Comparison of ENCODE assay signal across 21 cellular contexts in the genomic region with DNA sequence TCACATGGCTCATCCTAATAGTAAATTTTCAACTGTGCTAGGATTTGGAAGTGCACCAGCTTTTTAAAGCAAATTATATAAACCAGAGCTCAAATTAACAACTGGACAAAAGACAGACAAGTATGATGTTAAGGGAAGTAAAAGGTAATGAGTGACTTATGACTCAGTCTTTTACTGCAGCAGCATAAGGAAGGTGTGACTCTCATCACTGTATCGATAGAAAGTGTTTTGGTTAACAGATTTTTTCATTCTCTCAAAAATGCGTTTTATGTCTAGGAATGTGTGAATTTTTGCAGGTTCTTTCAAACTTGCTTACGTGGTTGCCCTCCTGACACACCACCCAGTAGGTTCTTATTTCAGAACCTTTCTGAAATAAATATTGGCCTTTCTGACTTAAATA.
A peak's percentile ranks its signal among the peaks of the same experiment; 100 is the strongest.
DNase-seq lines count a peak whose midpoint lies in the region; ATAC-seq, FAIRE-seq and TF ChIP-seq lines count a peak whose summit lies in the region.
"Had no signal": no experiment of that assay in that cellular context is flagged by ENCODE, and none has a peak within 500 bp of the region (broad histone marks: within the 10 kb centered on the region; RNA-seq: fewer than 3 reads in every experiment).

No MANE protein-coding gene starts in this region.

- no peaks in the 10 kb centered on the region for H3K27me3 ChIP-seq in RWPE2 (ENCODE audit: insufficient read depth, poor library complexity, severe bottlenecking)

- TF ChIP-seq CTCF in RWPE2 (IDR thresholded peaks at IDR 0.05; ENCODE audit: poor library complexity, severe bottlenecking), result no peak

- intact Hi-C loops in left colon (cut with DNase I, micrococcal nuclease), result no loop called here

- no peak overlapping the region for H3K27ac ChIP-seq in RWPE2 (ENCODE audit: poor library complexity, severe bottlenecking)

- no peaks in the 10 kb centered on the region for H3K36me3 ChIP-seq in RWPE2 (ENCODE audit: low read depth)

- peak; percentile 55 for ATAC-seq in GM21825 (IDR thresholded peaks at IDR 0.05; ENCODE audit: unreplicated experiment)
- ATAC-seq in RWPE2 (ENCODE audit: low read depth), result peak; percentile 50; the same call in 2 of the 3 replicates
- ATAC-seq in left colon, result peak; percentile 99
- ATAC-seq in HG03139 (IDR thresholded peaks at IDR 0.05; ENCODE audit: unreplicated experiment), result no peak
- ATAC-seq in GM21526 (IDR thresholded peaks at IDR 0.05; ENCODE audit: low FRiP score, unreplicated experiment), result no peak
- ATAC-seq: activated CD4-positive, alpha-beta T cell treated with anti-CD3 and anti-CD28 coated beads for 36 hours had no signal

- peak; percentile 74 for FAIRE-seq in GM18507 (lab: Jason Lieb, UNC)
- FAIRE-seq: G401.6, GM12891 had no signal

- no peaks in the 10 kb centered on the region for H3K9me3 ChIP-seq in RWPE2 (ENCODE audit: severe bottlenecking)
- H3K9me3 ChIP-seq: SK-N-SH had no signal

- no peaks in the 10 kb centered on the region for H3K4me1 ChIP-seq in RWPE2 (ENCODE audit: insufficient read depth, poor library complexity, severe bottlenecking)

- H3K4me3 ChIP-seq in RWPE2 (ENCODE audit: severe bottlenecking), result no peak overlapping the region

- DNase-seq in GM18507 (ENCODE audit: extremely low spot score, insufficient read length, low read depth) (peak; percentile 3), RWPE2 (ENCODE audit: low spot score) (no peak), left colon (no peak), midbrain (lab: John Stamatoyannopoulos, UW) (no peak), DMS153 treated with DMSO at 0.1 percent for 48 hours (lab: John Stamatoyannopoulos, UW; ENCODE audit: unreplicated experiment) (no peak)
- DNase-seq: activated CD4-positive, alpha-beta T cell treated with anti-CD3 and anti-CD28 coated beads for 36 hours; activated CD8-positive, alpha-beta memory T cell treated with anti-CD3 and anti-CD28 coated beads, Interleukin-2, amount 50 U/mL, for 48 hours; activated gamma-delta T cell treated with Interleukin-2 at 50 U/mL for 16 hours; AML-193; amniotic stem cell; COR-L47; endodermal cell; NCI-H2081; NCI-H524 treated with DMSO at 0.1 percent for 48 hours; SK-N-SH; stimulated activated CD4-positive, alpha-beta T cell treated with anti-CD3 and anti-CD28 coated beads, Interleukin-4, amount 100 ng/mL, for 24 hours had no signal

Comparison
In these comparisons a context has a peak if more than half of its experiments do, and no peak if none do; other contexts are left out.
1. ATAC-seq: peak in GM21825 (single experiment), RWPE2 (single experiment) and left colon (single experiment); none in HG03139 (single experiment) and GM21526 (single experiment).